ENCODE assay signal across 1 cellular context in genomic region chr6:105810105-105810921, GRCh38.
A peak's percentile ranks its signal among the peaks of the same experiment; 100 is the strongest.
TF ChIP-seq lines count a peak whose summit lies in the region.

No MANE protein-coding gene starts in this region.

TF ChIP-seq in GM12878, 131 proteins besides CTCF, POLR2A, EP300 and RAD21 (continued from another document):
- TF ChIP-seq NR2C1 (IDR thresholded peaks at IDR 0.05) (peak; percentile 64), BCLAF1 (IDR thresholded peaks at IDR 0.05) (no peak), SPI1 (IDR thresholded peaks at IDR 0.05; ENCODE audit: borderline replicate concordance, insufficient read depth, low read depth, low read length) (peak; percentile 64)
